ENCODE assay signal across 20 cellular contexts in genomic region chr7:13407911-13408310, GRCh38.
"Had no signal": no experiment of that assay in that cellular context is flagged by ENCODE, and none has a peak within 500 bp of the region (broad histone marks: within the 10 kb centered on the region; RNA-seq: fewer than 3 reads in every experiment).

No MANE protein-coding gene starts in this region.

- FAIRE-seq: pancreas had no signal

- H3K4me1 ChIP-seq: esophagus squamous epithelium, heart left ventricle, pancreas, psoas muscle, transverse colon had no signal

- H3K9me3 ChIP-seq: esophagus squamous epithelium, heart left ventricle, pancreas, psoas muscle, thoracic aorta, transverse colon had no signal

- H3K36me3 Mint-ChIP-seq: naive thymus-derived CD4-positive, alpha-beta T cell; stimulated activated naive B cell treated with anti-CD40 and anti-IgM and Interleukin-4, amounts not matched to agents 10 μg/mL and 1 μg/mL and 100 μg/mL, for 72 hours had no signal

- H3K27ac ChIP-seq: dorsolateral prefrontal cortex, esophagus squamous epithelium, heart left ventricle, pancreas, psoas muscle, thoracic aorta, transverse colon had no signal

- H3K4me3 Mint-ChIP-seq: central memory CD8-positive, alpha-beta T cell; naive thymus-derived CD4-positive, alpha-beta T cell; stimulated activated naive B cell treated with anti-CD40 and anti-IgM and Interleukin-4, amounts not matched to agents 10 μg/mL and 1 μg/mL and 100 μg/mL, for 72 hours; stimulated activated naive CD8-positive, alpha-beta T cell treated with anti-CD3 and anti-CD28 coated beads, Interleukin-15, amount 100 ng/mL, for 72 hours had no signal

- H3K9me3 Mint-ChIP-seq: central memory CD8-positive, alpha-beta T cell; stimulated activated naive B cell treated with anti-CD40 and anti-IgM and Interleukin-4, amounts not matched to agents 10 μg/mL and 1 μg/mL and 100 μg/mL, for 72 hours; stimulated activated naive CD8-positive, alpha-beta T cell treated with anti-CD3 and anti-CD28 coated beads, Interleukin-15, amount 100 ng/mL, for 72 hours had no signal

- H3K27ac Mint-ChIP-seq: naive thymus-derived CD4-positive, alpha-beta T cell; stimulated activated naive B cell treated with anti-CD40 and anti-IgM and Interleukin-4, amounts not matched to agents 10 μg/mL and 1 μg/mL and 100 μg/mL, for 72 hours; stimulated activated naive CD8-positive, alpha-beta T cell treated with anti-CD3 and anti-CD28 coated beads, Interleukin-15, amount 100 ng/mL, for 72 hours had no signal

- H3K4me1 Mint-ChIP-seq: central memory CD8-positive, alpha-beta T cell; naive thymus-derived CD4-positive, alpha-beta T cell; stimulated activated naive B cell treated with anti-CD40 and anti-IgM and Interleukin-4, amounts not matched to agents 10 μg/mL and 1 μg/mL and 100 μg/mL, for 72 hours; stimulated activated naive CD8-positive, alpha-beta T cell treated with anti-CD3 and anti-CD28 coated beads, Interleukin-15, amount 100 ng/mL, for 72 hours had no signal

- H3K4me3 ChIP-seq: dorsolateral prefrontal cortex, esophagus squamous epithelium, heart left ventricle, pancreas, psoas muscle, thoracic aorta, transverse colon had no signal

- H3K27me3 Mint-ChIP-seq: central memory CD8-positive, alpha-beta T cell; naive thymus-derived CD4-positive, alpha-beta T cell; stimulated activated naive B cell treated with anti-CD40 and anti-IgM and Interleukin-4, amounts not matched to agents 10 μg/mL and 1 μg/mL and 100 μg/mL, for 72 hours; stimulated activated naive CD8-positive, alpha-beta T cell treated with anti-CD3 and anti-CD28 coated beads, Interleukin-15, amount 100 ng/mL, for 72 hours had no signal

- DNase-seq: cortex of kidney; dorsolateral prefrontal cortex; effector memory CD4-positive, alpha-beta T cell; esophagus squamous epithelium; foreskin fibroblast; heart left ventricle; hippocampal formation; left colon; naive thymus-derived CD4-positive, alpha-beta T cell; occipital lobe; pancreas; psoas muscle; retina; stimulated activated CD4-positive, alpha-beta T cell treated with anti-CD3 and anti-CD28 coated beads, Interleukin-2, amount 100 ng/mL, for 24 hours; stimulated activated CD4-positive, alpha-beta T cell treated with anti-CD3 and anti-CD28 coated beads, Interleukin-4, amount 100 ng/mL, for 4 hours; stimulated activated naive B cell treated with anti-CD40 and anti-IgM and Interleukin-4, amounts not matched to agents 10 μg/mL and 1 μg/mL and 100 μg/mL, for 72 hours; stimulated activated naive CD8-positive, alpha-beta T cell treated with anti-CD3 and anti-CD28 coated beads, Interleukin-15, amount 100 ng/mL, for 72 hours; transverse colon had no signal

- H3K27me3 ChIP-seq: dorsolateral prefrontal cortex, esophagus squamous epithelium, heart left ventricle, transverse colon had no signal

- H3K36me3 ChIP-seq: esophagus squamous epithelium, heart left ventricle, pancreas, thoracic aorta, transverse colon had no signal
